In the genomic region with DNA sequence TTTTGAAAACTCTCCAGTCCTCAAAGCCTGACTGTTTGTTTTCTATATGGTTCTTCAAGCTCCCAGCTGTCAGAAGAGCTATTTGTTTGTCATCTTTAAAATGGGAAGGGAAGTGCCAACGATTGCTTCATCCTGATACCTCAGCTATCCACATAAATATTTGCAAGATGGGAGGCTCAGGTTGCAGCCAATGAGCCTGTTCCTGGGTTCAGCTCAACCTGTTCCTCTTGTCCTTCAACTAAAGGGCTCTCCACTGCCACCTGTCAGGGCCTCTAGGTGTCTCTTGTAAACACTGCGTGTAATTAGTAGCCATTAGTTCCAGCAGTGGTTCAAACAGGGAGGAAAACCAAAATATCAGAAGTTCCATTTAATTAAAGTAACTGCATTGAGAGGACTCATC, we compare ENCODE assay signal across 22 cellular contexts.
A peak's percentile ranks its signal among the peaks of the same experiment; 100 is the strongest.
DNase-seq lines count a peak whose midpoint lies in the region; FAIRE-seq and TF ChIP-seq lines count a peak whose summit lies in the region.
"Had no signal": no experiment of that assay in that cellular context is flagged by ENCODE, and none has a peak within 500 bp of the region (broad histone marks: within the 10 kb centered on the region; RNA-seq: fewer than 3 reads in every experiment).

No MANE protein-coding gene starts in this region.

- no peaks in the 10 kb centered on the region for H3K23me2 ChIP-seq in H1 (ENCODE audit: low read depth, low read length)

- peak; percentile 57 for FAIRE-seq in H1 (lab: Jason Lieb, UNC)
- FAIRE-seq: astrocyte, colon had no signal

- 56% methylated on average over 2 of the region's 2 CpGs; no CpG with 5 or more reads in 1 of the 2 experiments for WGBS in H1 (ENCODE audit: extremely low coverage in 1 of 2, insufficient coverage in 1 of 2, insufficient read length in 1 of 2, insufficient replicate concordance in 2 of 2, low coverage in 1 of 2, low lambda C conversion rate in 2 of 2, missing lambda C conversion rate in 1 of 2), 2 experiments

- H3K18ac ChIP-seq in H1 (ENCODE audit: extremely low read depth, low read length): no peak overlapping the region

- no peak overlapping the region for H2AFZ ChIP-seq in H1 (ENCODE audit: low read length)

- CTCF ChIA-PET in H1 (lab: Charles Lee; ENCODE audit: partially characterized antibody): interaction anchor here (0.6 to 1.8 kb wide), 14 partner anchors 9 to 443 kb away, joined by 3 to 5 read pairs (median 4); no protein-coding TSS in a partner anchor
- CTCF ChIA-PET in Caco-2 (lab: Charles Lee): no interaction called here

- no peak overlapping the region for H3K4ac ChIP-seq in H1 (replicated peaks; ENCODE audit: insufficient read length, low read depth, low read length)

- POLR2A ChIA-PET in H1 (lab: Charles Lee; ENCODE audit: partially characterized antibody) (no interaction called here), Caco-2 (lab: Charles Lee) (no interaction called here)

- peak overlapping the region; percentile 56; the same call in 1 of the 2 replicates for H2BK20ac ChIP-seq in H1 (ENCODE audit: low read length)

- H3K9me3 Mint-ChIP-seq in type B pancreatic cell (peaks cover 3% of the 10 kb centered on the region), Caco-2 (ENCODE audit: unreplicated experiment) (no peaks in the 10 kb centered on the region)

- H2BK5ac ChIP-seq in H1 (ENCODE audit: low read depth, low read length): no peak overlapping the region

- H3K4me3 ChIP-seq in H1 (ENCODE audit: extremely low read depth in 1 of 4, insufficient read depth in 2 of 4, low read depth in 3 of 4, low read length in 4 of 4) (no peak overlapping the region), Caco-2 (ENCODE audit: low read depth, low read length) (no peak overlapping the region)
- H3K4me3 ChIP-seq: BLaER1, Peyer's patch, thoracic aorta had no signal

- H3K27me3 ChIP-seq in H1 (replicated peaks in 1 of 4; ENCODE audit: control insufficient read depth in 3 of 4, extremely low read depth in 1 of 4, insufficient read depth in 3 of 4, low read length in 3 of 4): no peaks in the 10 kb centered on the region
- H3K27me3 ChIP-seq in Caco-2 (replicated peaks; ENCODE audit: control insufficient read depth, insufficient read depth, low read length): no peaks in the 10 kb centered on the region
- H3K27me3 ChIP-seq: BLaER1, Peyer's patch had no signal

- H2BK120ac ChIP-seq in H1 (replicated peaks; ENCODE audit: low read depth, low read length): no peak overlapping the region

- TF ChIP-seq RAD21 in H1 (IDR thresholded peaks at IDR 0.05 in 1 of 2, conservative IDR thresholded peaks at IDR 0.05 in 1 of 2; ENCODE audit: low read depth in 2 of 2, low read length in 2 of 2): peak; percentile 46 to 58; a peak in 3 of 4 replicates

- H3K79me2 ChIP-seq in H1 (ENCODE audit: control insufficient read depth in 1 of 2, insufficient read depth in 2 of 2, low read length in 2 of 2): no peaks in the 10 kb centered on the region

- no peak overlapping the region for H3K23ac ChIP-seq in H1 (ENCODE audit: insufficient read length)

- H2BK15ac ChIP-seq in H1 (ENCODE audit: low read length): no peak overlapping the region

- H3K27me3 Mint-ChIP-seq in type B pancreatic cell: no peaks in the 10 kb centered on the region
- H3K27me3 Mint-ChIP-seq in Caco-2 (ENCODE audit: insufficient read depth, unreplicated experiment): no peaks in the 10 kb centered on the region
- H3K27me3 Mint-ChIP-seq: activated B cell treated with CpG ODN at 0.5 μM for 24 hours had no signal

- no peaks in the 10 kb centered on the region for H3K36me3 Mint-ChIP-seq in type B pancreatic cell
- H3K36me3 Mint-ChIP-seq in Caco-2 (ENCODE audit: insufficient read depth, unreplicated experiment): no peaks in the 10 kb centered on the region
- H3K36me3 Mint-ChIP-seq: mesothelial cell of epicardium had no signal

- TF ChIP-seq CTCF in H1 (IDR thresholded peaks at IDR 0.05; ENCODE audit: control extremely low read depth in 1 of 3, insufficient read depth in 1 of 3, low read depth in 1 of 3, low read length in 3 of 3) (peak; percentile 2 to 44 (median 35)), type B pancreatic cell (conservative IDR thresholded peaks at IDR 0.05) (no peak), Caco-2 (IDR thresholded peaks at IDR 0.05; ENCODE audit: insufficient read depth in 1 of 2, low read depth in 1 of 2, low read length in 1 of 2, severe bottlenecking in 1 of 2, unreplicated experiment in 1 of 2) (no peak)

- intact Hi-C loops in Caco-2 (cut with micrococcal nuclease; ENCODE audit: unreplicated experiment): no loop called here

- H3K9ac ChIP-seq in H1 (replicated peaks in 1 of 4; ENCODE audit: extremely low read depth in 1 of 4, low read depth in 3 of 4, low read length in 3 of 4): no peak overlapping the region
- H3K9ac ChIP-seq: BLaER1 had no signal

- H3K4me1 Mint-ChIP-seq in type B pancreatic cell (ENCODE audit: unreplicated experiment) (peaks cover 5% of the 10 kb centered on the region), Caco-2 (ENCODE audit: low read depth, unreplicated experiment) (no peaks in the 10 kb centered on the region)
- H3K4me1 Mint-ChIP-seq: activated B cell treated with CpG ODN at 0.5 μM for 24 hours, mesothelial cell of epicardium, T-cell had no signal

- TF ChIP-seq EP300 in H1 (IDR thresholded peaks at IDR 0.05; ENCODE audit: borderline replicate concordance in 1 of 2, low read depth in 2 of 2, low read length in 2 of 2): no peak

- BruUV-seq in Caco-2 (replicated peaks; lab: Mats Ljungman, UMichigan): no TSS peak

- H3K36me3 ChIP-seq in H1 (ENCODE audit: control insufficient read depth in 2 of 4, insufficient read depth in 4 of 4, low read length in 3 of 4): no peaks in the 10 kb centered on the region; a peak in 1 of 8 replicates
- H3K36me3 ChIP-seq in Caco-2 (ENCODE audit: control insufficient read depth, insufficient read depth, low read length): no peaks in the 10 kb centered on the region
- H3K36me3 ChIP-seq: BLaER1, Peyer's patch, thoracic aorta had no signal

- DNase-seq in DMS53 (lab: John Stamatoyannopoulos, UW): peak; percentile 31
- DNase-seq in DMS53 treated with DMSO at 0.1 percent for 48 hours (lab: John Stamatoyannopoulos, UW; ENCODE audit: unreplicated experiment): no peak
- DNase-seq in NCI-H345 (lab: John Stamatoyannopoulos, UW): peak; percentile 90
- DNase-seq in H1 (ENCODE audit: low read depth in 1 of 2, low spot score in 2 of 2): no peak
- no peak for DNase-seq in type B pancreatic cell (ENCODE audit: extremely low spot score, unreplicated experiment)
- DNase-seq in Caco-2: no peak
- DNase-seq in effector CD8-positive, alpha-beta T cell (lab: John Stamatoyannopoulos, UW): no peak
- no peak for DNase-seq in activated T-cell treated with anti-CD3 and anti-CD28 coated beads, Interleukin-2, amount 50 U/mL, for 48 hours
- DNase-seq: activated B cell treated with CpG ODN at 0.5 μM for 24 hours; activated effector memory CD4-positive, alpha-beta T cell treated with anti-CD3 and anti-CD28 coated beads, Interleukin-2, amount 50 U/mL, for 16 hours; glutamatergic neuron; HCEC 1CT; Peyer's patch; stimulated activated CD4-positive, alpha-beta T cell treated with anti-CD3 and anti-CD28 coated beads, Interleukin-4, amount 100 ng/mL, for 4 hours; T-cell had no signal

- H4K5ac ChIP-seq in H1 (ENCODE audit: insufficient read length, low read depth, low read length): no peak overlapping the region

- H4K8ac ChIP-seq in H1 (ENCODE audit: extremely low read depth, insufficient read depth, low read length): no peak overlapping the region

- H3K4me3 Mint-ChIP-seq in type B pancreatic cell (peak overlapping the region; percentile 29), Caco-2 (ENCODE audit: unreplicated experiment) (no peak overlapping the region)
- H3K4me3 Mint-ChIP-seq: activated B cell treated with CpG ODN at 0.5 μM for 24 hours, mesothelial cell of epicardium, T-cell had no signal

- TF ChIP-seq POLR2A in H1 (IDR thresholded peaks at IDR 0.05; ENCODE audit: control extremely low read depth in 1 of 2, low read depth in 2 of 2, low read length in 2 of 2): no peak

- no peak overlapping the region for H3K56ac ChIP-seq in H1 (replicated peaks; ENCODE audit: insufficient read length, low read depth, low read length)

- H3K14ac ChIP-seq in H1 (ENCODE audit: insufficient read length): no peak overlapping the region

- peaks cover 0 to 6% of the 10 kb centered on the region in 2 experiments; a peak in 2 of 4 replicates for H3K9me3 ChIP-seq in H1 (ENCODE audit: insufficient read depth in 2 of 2, low read depth in 1 of 2, low read length in 1 of 2)
- H3K9me3 ChIP-seq in Caco-2: no peaks in the 10 kb centered on the region
- H3K9me3 ChIP-seq: Peyer's patch, thoracic aorta had no signal

- no peak overlapping the region for H2AK5ac ChIP-seq in H1 (ENCODE audit: low read depth, low read length)

- no peak overlapping the region for H4K91ac ChIP-seq in H1 (replicated peaks; ENCODE audit: insufficient read length, low read length)

- no peaks in the 10 kb centered on the region for H3K79me1 ChIP-seq in H1 (ENCODE audit: low read depth, low read length)

- H3K4me2 ChIP-seq in H1 (ENCODE audit: insufficient read depth in 1 of 2, low read depth in 2 of 2, low read length in 2 of 2): no peak overlapping the region
- H3K4me2 ChIP-seq: BLaER1 had no signal

- no peak overlapping the region for H3K27ac ChIP-seq in H1 (ENCODE audit: low read depth, low read length)
- H3K27ac ChIP-seq: 22Rv1, BLaER1, epithelial cell of prostate, Peyer's patch, thoracic aorta had no signal

- H3K4me1 ChIP-seq in H1 (replicated peaks in 1 of 4; ENCODE audit: control insufficient read depth in 3 of 4, insufficient read depth in 4 of 4, low read length in 3 of 4): peaks cover 0 to 7% (median 1%) of the 10 kb centered on the region in 4 experiments; a peak in 2 of 7 replicates
- H3K4me1 ChIP-seq in Caco-2: no peaks in the 10 kb centered on the region
- H3K4me1 ChIP-seq: BLaER1, Peyer's patch had no signal

- H3K27ac Mint-ChIP-seq in type B pancreatic cell (peak overlapping the region; percentile 73), Caco-2 (ENCODE audit: unreplicated experiment) (no peak overlapping the region)
- H3K27ac Mint-ChIP-seq: activated B cell treated with CpG ODN at 0.5 μM for 24 hours, mesothelial cell of epicardium, T-cell had no signal

- no peaks in the 10 kb centered on the region for H4K20me1 ChIP-seq in H1 (replicated peaks in 1 of 2; ENCODE audit: control insufficient read depth in 1 of 2, insufficient read depth in 2 of 2, low read length in 2 of 2)
- H4K20me1 ChIP-seq: BLaER1 had no signal

- H2BK12ac ChIP-seq in H1 (ENCODE audit: low read depth, low read length): no peak overlapping the region

TF ChIP-seq in H1, 55 proteins besides CTCF, POLR2A, EP300 and RAD21:
- 0 out of 2 replicates have a peak, but pooled peaks have one; percentile 39 for TF ChIP-seq YY1 (IDR thresholded peaks at IDR 0.05; ENCODE audit: low read depth, low read length)
- TF ChIP-seq CEBPB (IDR thresholded peaks at IDR 0.05; ENCODE audit: low read depth, low read length): peak; percentile 86
- no peak for TF ChIP-seq CREB1 (IDR thresholded peaks at IDR 0.05)

Comparison
In these comparisons a context has a peak if more than half of its experiments do, and no peak if none do; other contexts are left out.
1. DNase-seq: peak in DMS53 (single experiment) and NCI-H345 (single experiment); none in DMS53 treated with DMSO at 0.1 percent for 48 hours (single experiment), H1 (0 of 2), type B pancreatic cell (single experiment), Caco-2 (0 of 2), effector CD8-positive, alpha-beta T cell (single experiment) and activated T-cell treated with anti-CD3 and anti-CD28 coated beads, Interleukin-2, amount 50 U/mL, for 48 hours (0 of 2).
2. CTCF ChIP-seq: peak in H1 (3 of 3); none in type B pancreatic cell (single experiment) and Caco-2 (0 of 2).